Comparison of ENCODE assay signal across 1 cellular context in the genomic region with DNA sequence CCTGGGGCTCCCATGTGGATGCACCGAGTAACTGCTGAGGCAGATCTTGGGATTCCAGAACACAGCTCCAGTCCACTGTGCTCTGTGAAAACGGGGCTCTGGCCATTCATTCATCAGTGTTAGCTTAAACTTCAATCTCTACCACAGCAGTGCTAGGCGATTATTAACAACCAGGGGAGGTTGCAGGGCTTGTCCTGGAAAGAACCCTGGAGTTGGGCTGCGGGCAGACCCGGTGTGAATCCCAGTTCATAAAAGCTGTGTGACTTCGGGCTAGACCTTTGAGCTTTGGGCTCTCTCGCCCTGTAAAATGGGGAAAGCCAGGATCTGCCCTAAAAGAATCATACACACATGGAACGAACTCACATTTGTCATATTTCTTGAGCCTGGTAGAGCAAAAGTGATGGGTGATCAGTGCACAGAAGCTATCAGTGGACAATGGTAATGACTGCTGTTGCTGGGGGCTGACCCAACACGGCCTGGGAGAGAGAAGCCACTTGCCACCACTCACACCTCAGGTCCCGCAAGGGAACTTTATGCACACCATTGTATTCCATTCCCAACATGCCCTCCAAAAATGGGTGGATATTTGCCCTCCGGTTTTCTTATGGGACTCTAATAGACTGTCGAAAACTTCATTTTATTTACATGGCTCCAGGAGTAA.
A peak's percentile ranks its signal among the peaks of the same experiment; 100 is the strongest.
TF ChIP-seq lines count a peak whose summit lies in the region.

No MANE protein-coding gene starts in this region.

TF ChIP-seq in HepG2, 621 proteins besides CTCF, POLR2A, EP300 and RAD21 (continued from another document):
- TF ChIP-seq BCL6 (CRISPR knock-in tag; IDR thresholded peaks at IDR 0.05) (peak; percentile 36), ZNF772 (CRISPR knock-in tag; IDR thresholded peaks at IDR 0.05) (no peak), ZNF713 (CRISPR knock-in tag; IDR thresholded peaks at IDR 0.05) (no peak), ZNF292 (CRISPR knock-in tag; IDR thresholded peaks at IDR 0.05; ENCODE audit: borderline replicate concordance, low read depth) (peak; percentile 79), POLR2G (IDR thresholded peaks at IDR 0.05; ENCODE audit: low read depth, low read length) (peak; percentile 30; the same call in 1 of the 2 replicates), SALL1 (CRISPR knock-in tag; IDR thresholded peaks at IDR 0.05) (peak; percentile 50), SUZ12 (IDR thresholded peaks at IDR 0.05; ENCODE audit: low read depth, low read length) (no peak), PHF21A (CRISPR knock-in tag; IDR thresholded peaks at IDR 0.05) (peak; percentile 6; the same call in 1 of the 2 replicates), BRCA1 (CRISPR knock-in tag; IDR thresholded peaks at IDR 0.05) (no peak), KLF6 (CRISPR knock-in tag; IDR thresholded peaks at IDR 0.05) (no peak), ARID4A (CRISPR knock-in tag; IDR thresholded peaks at IDR 0.05; ENCODE audit: borderline replicate concordance) (peak; percentile 55; the same call in 1 of the 2 replicates), ZNF841 (CRISPR knock-in tag; IDR thresholded peaks at IDR 0.05; ENCODE audit: borderline replicate concordance) (no peak), ARHGAP35 (CRISPR knock-in tag; IDR thresholded peaks at IDR 0.05; ENCODE audit: borderline replicate concordance) (no peak), KLF13 (CRISPR knock-in tag; IDR thresholded peaks at IDR 0.05) (no peak), NFYB (CRISPR knock-in tag; IDR thresholded peaks at IDR 0.05) (no peak), YY1 (IDR thresholded peaks at IDR 0.05; ENCODE audit: insufficient read depth, insufficient replicate concordance, low read depth, low read length) (peak; percentile 18), NCOR1 (IDR thresholded peaks at IDR 0.05; ENCODE audit: borderline replicate concordance, low read length) (peak; percentile 68; the same call in 1 of the 2 replicates)
- TF ChIP-seq, protein P1, sequence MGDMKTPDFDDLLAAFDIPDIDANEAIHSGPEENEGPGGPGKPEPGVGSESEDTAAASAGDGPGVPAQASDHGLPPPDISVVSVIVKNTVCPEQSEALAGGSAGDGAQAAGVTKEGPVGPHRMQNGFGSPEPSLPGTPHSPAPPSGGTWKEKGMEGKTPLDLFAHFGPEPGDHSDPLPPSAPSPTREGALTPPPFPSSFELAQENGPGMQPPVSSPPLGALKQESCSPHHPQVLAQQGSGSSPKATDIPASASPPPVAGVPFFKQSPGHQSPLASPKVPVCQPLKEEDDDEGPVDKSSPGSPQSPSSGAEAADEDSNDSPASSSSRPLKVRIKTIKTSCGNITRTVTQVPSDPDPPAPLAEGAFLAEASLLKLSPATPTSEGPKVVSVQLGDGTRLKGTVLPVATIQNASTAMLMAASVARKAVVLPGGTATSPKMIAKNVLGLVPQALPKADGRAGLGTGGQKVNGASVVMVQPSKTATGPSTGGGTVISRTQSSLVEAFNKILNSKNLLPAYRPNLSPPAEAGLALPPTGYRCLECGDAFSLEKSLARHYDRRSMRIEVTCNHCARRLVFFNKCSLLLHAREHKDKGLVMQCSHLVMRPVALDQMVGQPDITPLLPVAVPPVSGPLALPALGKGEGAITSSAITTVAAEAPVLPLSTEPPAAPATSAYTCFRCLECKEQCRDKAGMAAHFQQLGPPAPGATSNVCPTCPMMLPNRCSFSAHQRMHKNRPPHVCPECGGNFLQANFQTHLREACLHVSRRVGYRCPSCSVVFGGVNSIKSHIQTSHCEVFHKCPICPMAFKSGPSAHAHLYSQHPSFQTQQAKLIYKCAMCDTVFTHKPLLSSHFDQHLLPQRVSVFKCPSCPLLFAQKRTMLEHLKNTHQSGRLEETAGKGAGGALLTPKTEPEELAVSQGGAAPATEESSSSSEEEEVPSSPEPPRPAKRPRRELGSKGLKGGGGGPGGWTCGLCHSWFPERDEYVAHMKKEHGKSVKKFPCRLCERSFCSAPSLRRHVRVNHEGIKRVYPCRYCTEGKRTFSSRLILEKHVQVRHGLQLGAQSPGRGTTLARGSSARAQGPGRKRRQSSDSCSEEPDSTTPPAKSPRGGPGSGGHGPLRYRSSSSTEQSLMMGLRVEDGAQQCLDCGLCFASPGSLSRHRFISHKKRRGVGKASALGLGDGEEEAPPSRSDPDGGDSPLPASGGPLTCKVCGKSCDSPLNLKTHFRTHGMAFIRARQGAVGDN (CRISPR knock-in tag; IDR thresholded peaks at IDR 0.05) = 0 out of 2 replicates have a peak, but pooled peaks have one; percentile 39
- TF ChIP-seq, protein P2, sequence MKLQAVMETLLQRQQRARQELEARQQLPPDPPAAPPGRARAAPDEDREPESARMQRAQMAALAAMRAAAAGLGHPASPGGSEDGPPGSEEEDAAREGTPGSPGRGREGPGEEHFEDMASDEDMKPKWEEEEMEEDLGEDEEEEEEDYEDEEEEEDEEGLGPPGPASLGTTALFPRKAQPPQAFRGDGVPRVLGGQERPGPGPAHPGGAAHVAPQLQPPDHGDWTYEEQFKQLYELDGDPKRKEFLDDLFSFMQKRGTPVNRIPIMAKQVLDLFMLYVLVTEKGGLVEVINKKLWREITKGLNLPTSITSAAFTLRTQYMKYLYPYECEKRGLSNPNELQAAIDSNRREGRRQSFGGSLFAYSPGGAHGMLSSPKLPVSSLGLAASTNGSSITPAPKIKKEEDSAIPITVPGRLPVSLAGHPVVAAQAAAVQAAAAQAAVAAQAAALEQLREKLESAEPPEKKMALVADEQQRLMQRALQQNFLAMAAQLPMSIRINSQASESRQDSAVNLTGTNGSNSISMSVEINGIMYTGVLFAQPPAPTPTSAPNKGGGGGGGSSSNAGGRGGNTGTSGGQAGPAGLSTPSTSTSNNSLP (IDR thresholded peaks at IDR 0.05; ENCODE audit: low read depth, low read length) = 0 out of 2 replicates have a peak, but pooled peaks have one; percentile 28
